ENCODE assay signal across 16 cellular contexts in the genomic region with DNA sequence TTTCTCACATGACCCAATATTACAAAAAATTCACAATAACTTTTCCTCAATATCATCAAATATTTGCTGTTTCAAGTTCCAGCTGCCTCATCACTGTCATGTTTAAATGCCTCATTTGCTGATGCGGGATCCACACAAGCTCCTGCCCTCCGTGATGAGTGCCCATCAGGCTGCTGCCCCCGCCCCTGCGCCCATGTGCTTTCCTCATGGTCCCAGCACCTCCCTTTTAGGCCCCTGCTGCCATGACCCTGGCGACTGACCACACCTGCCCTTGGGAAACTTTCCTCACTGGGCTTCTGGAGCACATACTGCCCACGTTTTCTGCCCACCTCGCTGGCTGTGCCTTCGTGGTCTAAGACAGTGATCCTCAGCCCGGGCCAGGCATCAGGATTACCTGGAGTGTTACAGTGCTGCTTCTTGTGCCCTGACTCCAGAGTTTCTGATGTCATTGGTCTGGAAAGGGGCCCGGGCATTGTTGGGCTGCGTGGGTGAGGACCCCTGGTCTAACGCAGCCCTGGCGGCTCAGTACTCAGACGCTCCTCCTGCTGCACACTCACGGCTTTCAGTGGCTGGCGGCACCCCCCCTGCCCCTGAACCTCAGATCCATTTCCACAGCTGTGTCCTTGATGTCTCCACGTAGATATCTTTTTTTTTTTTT. TPM values are rescaled to one million over a fixed set of nuclear protein-coding genes. Genes with fewer than 3 reads are reported as not detected.
A peak's percentile ranks its signal among the peaks of the same experiment; 100 is the strongest.
DNase-seq lines count a peak whose midpoint lies in the region; ATAC-seq, FAIRE-seq and TF ChIP-seq lines count a peak whose summit lies in the region.
"Had no signal": no experiment of that assay in that cellular context is flagged by ENCODE, and none has a peak within 500 bp of the region (broad histone marks: within the 10 kb centered on the region; RNA-seq: fewer than 3 reads in every experiment).

No MANE protein-coding gene starts in this region.

- H3K4me3 ChIP-seq in heart left ventricle (no peak overlapping the region), right cardiac atrium (ENCODE audit: low read length) (no peak overlapping the region), retinal pigment epithelial cell (ENCODE audit: low read length) (no peak overlapping the region), vagina (no peak overlapping the region)
- H3K4me3 ChIP-seq: A549 had no signal

- TF ChIP-seq POLR2A in heart left ventricle (IDR thresholded peaks at IDR 0.05), result no peak
- TF ChIP-seq POLR2A in vagina (IDR thresholded peaks at IDR 0.05), result no peak

- TF ChIP-seq CTCF in heart left ventricle (IDR thresholded peaks at IDR 0.05) (no peak), retinal pigment epithelial cell (conservative IDR thresholded peaks at IDR 0.05; ENCODE audit: low read depth, low read length) (no peak), vagina (IDR thresholded peaks at IDR 0.05) (no peak)

- no peak for FAIRE-seq in urothelium cell line (lab: Jason Lieb, UNC)
- FAIRE-seq: A549 had no signal

- peaks cover 7 to 94% (median 55%) of the 10 kb centered on the region in 12 donors for H3K4me1 ChIP-seq in heart left ventricle
- peaks cover 17% of the 10 kb centered on the region for H3K4me1 ChIP-seq in right cardiac atrium (ENCODE audit: control insufficient read depth, insufficient read depth, low read length)
- H3K4me1 ChIP-seq in vagina, result peaks cover 82% of the 10 kb centered on the region

- H3K27ac ChIP-seq in heart left ventricle (peak overlapping the region in 11 of 12 donors; percentile 68 to 96 (median 87)), right cardiac atrium (ENCODE audit: low read length) (peak overlapping the region; percentile 2), vagina (peak overlapping the region; percentile 95)
- H3K27ac ChIP-seq: A549, HL-60 had no signal

- peaks cover 0 to 23% (median 7%) of the 10 kb centered on the region in 9 donors for H3K36me3 ChIP-seq in heart left ventricle
- H3K36me3 ChIP-seq in vagina, result no peaks in the 10 kb centered on the region

- H3K9me3 ChIP-seq in heart left ventricle (no peaks in the 10 kb centered on the region), right cardiac atrium (ENCODE audit: control insufficient read depth, low read length) (no peaks in the 10 kb centered on the region), vagina (no peaks in the 10 kb centered on the region)
- H3K9me3 ChIP-seq: A549 had no signal

- no peak for DNase-seq in heart left ventricle
- no peak for DNase-seq in left ventricle myocardium superior
- peak in 1 of 3 donors; percentile 48 for DNase-seq in right cardiac atrium
- peak; percentile 21 for DNase-seq in retinal pigment epithelial cell (ENCODE audit: low read depth)
- no peak for DNase-seq in vagina (ENCODE audit: extremely low spot score in 2 of 2)
- DNase-seq in urothelium cell line (ENCODE audit: low spot score), result no peak
- DNase-seq in kidney tubule cell (ENCODE audit: low spot score), result no peak
- DNase-seq in NAMALWA (ENCODE audit: low spot score), result no peak
- DNase-seq: activated T-cell treated with anti-CD3 and anti-CD28 coated beads for 4 hours; DMS 273 treated with DMSO at 0.1 percent for 48 hours; NCI-H2107; stimulated activated CD4-positive, alpha-beta T cell treated with anti-CD3 and anti-CD28 coated beads, Interleukin-2, amount 100 ng/mL, for 24 hours; SW 1271 had no signal

- 69 to 91% (median 85%) methylated on average over 16 to 17 of the region's 17 CpGs for WGBS in heart left ventricle, 4 donors
- WGBS in right cardiac atrium, result 83% methylated on average over 17 of the region's 17 CpGs

- ATAC-seq in heart left ventricle, result no peak
- ATAC-seq in left ventricle myocardium superior, result no peak
- ATAC-seq in right cardiac atrium, result no peak

- H3K27me3 ChIP-seq in heart left ventricle, result no peaks in the 10 kb centered on the region
- H3K27me3 ChIP-seq in right cardiac atrium (ENCODE audit: control insufficient read depth, insufficient read depth), result no peaks in the 10 kb centered on the region
- no peaks in the 10 kb centered on the region for H3K27me3 ChIP-seq in vagina

- intact Hi-C loops in heart left ventricle (cut with DNase I), result loop anchor here in 2 of 10 donors (2.0 to 5.0 kb wide), 2 partner anchors 20 to 33 kb away; a partner anchor contains a TSS
- intact Hi-C loops in left ventricle myocardium superior (cut with micrococcal nuclease), result no loop called here
- intact Hi-C loops in right cardiac atrium (cut with DNase I), result no loop called here
- intact Hi-C loops in vagina (cut with DNase I), result loop anchor here (5.0 to 10.0 kb wide), 2 partner anchors 53 to 90 kb away; a partner anchor contains a TSS

RNA-seq across cellular contexts. Expression of a gene that starts 20.5 kb away (rescaled TPM):
- total RNA-seq in heart left ventricle (100 to 1,000 TPM in 2 of 9 donors, 10 to 100 TPM in 7; 69.9 to 150 (median 84.4) TPM), left ventricle myocardium superior (95.2 TPM), right cardiac atrium (10 to 100 TPM; 72.1 to 85.1 (median 76.1) TPM), vagina (56.2 TPM)
- polyA plus RNA-seq in heart left ventricle (100 to 1,000 TPM in 1 of 2 donors, 10 to 100 TPM in 1; 83.1 to 104 TPM), right cardiac atrium (71.8 TPM)

RNA-seq across cellular contexts. Expression of a gene that starts 31.4 kb away (rescaled TPM):
- total RNA-seq in heart left ventricle (10 to 100 TPM in 6 of 9 donors, 1 to 10 TPM in 3; 4.8 to 71.2 (median 17.8) TPM), left ventricle myocardium superior (52.8 TPM), right cardiac atrium (1 to 10 TPM; 3.0 to 4.4 (median 3.3) TPM), vagina (3.2 TPM)
- polyA plus RNA-seq in heart left ventricle (10 to 100 TPM in 1 of 2 donors, 1 to 10 TPM in 1; 1.6 to 25.9 TPM), right cardiac atrium (8.1 TPM)

RNA-seq across cellular contexts. Expression of a gene that starts 37.6 kb away (rescaled TPM):
- total RNA-seq in heart left ventricle (not detected), left ventricle myocardium superior (not detected), right cardiac atrium (not detected), vagina (not detected)
- polyA plus RNA-seq in heart left ventricle (not detected), right cardiac atrium (not detected)
- total RNA-seq: neural crest cell had no signal
- polyA plus RNA-seq: A549 had no signal

RNA-seq across cellular contexts. Expression of a gene that starts 53.9 kb away (rescaled TPM):
- total RNA-seq in heart left ventricle (100 to 1,000 TPM in 1 of 9 donors, 10 to 100 TPM in 8; 49.3 to 103 (median 73.8) TPM), left ventricle myocardium superior (100 TPM), right cardiac atrium (100 to 1,000 TPM in 1 of 4 donors, 10 to 100 TPM in 3; 83.6 to 112 (median 94.6) TPM), vagina (45.2 TPM)
- polyA plus RNA-seq in heart left ventricle (10 to 100 TPM; 31.6 to 58.4 TPM), right cardiac atrium (95.0 TPM)

Comparison
In these comparisons a context has a peak if more than half of its experiments do, and no peak if none do; other contexts are left out.
1. H3K27ac ChIP-seq: peak in every context shown above with its lines; median percentile 95 in vagina; 87 in heart left ventricle; 2 in right cardiac atrium.